ENCODE assay signal across 1 cellular context in the genomic region with DNA sequence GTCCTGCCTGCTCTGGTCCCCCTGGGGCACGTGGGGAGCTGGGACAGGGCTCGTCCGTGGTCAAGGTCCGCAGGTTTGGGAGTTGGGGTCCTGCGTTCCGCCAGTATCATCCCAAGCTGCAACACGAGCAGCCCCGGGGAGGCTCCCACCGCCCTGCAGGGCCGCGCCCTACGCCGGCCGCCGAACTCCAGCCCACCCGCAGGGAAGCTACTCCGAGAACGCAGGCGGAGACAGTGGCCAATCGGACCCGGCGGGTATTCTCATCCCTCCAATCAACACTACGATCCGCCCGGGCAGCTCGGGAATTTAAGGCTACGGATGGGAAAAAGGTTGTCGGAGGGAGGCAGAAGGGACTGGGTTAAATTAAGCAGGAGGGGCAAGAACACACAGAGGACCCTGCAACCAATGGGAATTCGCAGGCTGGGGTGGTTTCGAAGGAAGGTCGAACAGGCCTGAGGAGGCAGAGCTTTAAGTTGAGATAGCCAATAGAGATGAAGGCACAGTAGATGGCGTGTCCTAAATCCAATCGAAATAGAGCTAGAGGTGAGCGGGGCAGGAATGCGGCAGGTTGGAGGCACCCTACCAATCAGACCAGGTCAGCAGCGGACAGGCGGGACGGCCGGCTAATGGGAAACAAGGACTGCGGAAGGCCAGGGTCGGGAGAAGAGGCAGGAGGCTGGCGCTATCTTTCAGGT.
TF ChIP-seq lines count a peak whose summit lies in the region.

No MANE protein-coding gene starts in this region.

TF ChIP-seq in HepG2, 621 proteins besides CTCF, POLR2A, EP300 and RAD21 (continued from another document and continues in another):
- TF ChIP-seq, protein P1, sequence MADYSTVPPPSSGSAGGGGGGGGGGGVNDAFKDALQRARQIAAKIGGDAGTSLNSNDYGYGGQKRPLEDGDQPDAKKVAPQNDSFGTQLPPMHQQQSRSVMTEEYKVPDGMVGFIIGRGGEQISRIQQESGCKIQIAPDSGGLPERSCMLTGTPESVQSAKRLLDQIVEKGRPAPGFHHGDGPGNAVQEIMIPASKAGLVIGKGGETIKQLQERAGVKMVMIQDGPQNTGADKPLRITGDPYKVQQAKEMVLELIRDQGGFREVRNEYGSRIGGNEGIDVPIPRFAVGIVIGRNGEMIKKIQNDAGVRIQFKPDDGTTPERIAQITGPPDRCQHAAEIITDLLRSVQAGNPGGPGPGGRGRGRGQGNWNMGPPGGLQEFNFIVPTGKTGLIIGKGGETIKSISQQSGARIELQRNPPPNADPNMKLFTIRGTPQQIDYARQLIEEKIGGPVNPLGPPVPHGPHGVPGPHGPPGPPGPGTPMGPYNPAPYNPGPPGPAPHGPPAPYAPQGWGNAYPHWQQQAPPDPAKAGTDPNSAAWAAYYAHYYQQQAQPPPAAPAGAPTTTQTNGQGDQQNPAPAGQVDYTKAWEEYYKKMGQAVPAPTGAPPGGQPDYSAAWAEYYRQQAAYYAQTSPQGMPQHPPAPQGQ (CRISPR knock-in tag; IDR thresholded peaks at IDR 0.05; ENCODE audit: borderline replicate concordance), result no peak
- no peak for TF ChIP-seq GATA4 (IDR thresholded peaks at IDR 0.05; ENCODE audit: borderline replicate concordance, low read depth)
- TF ChIP-seq, protein P2, sequence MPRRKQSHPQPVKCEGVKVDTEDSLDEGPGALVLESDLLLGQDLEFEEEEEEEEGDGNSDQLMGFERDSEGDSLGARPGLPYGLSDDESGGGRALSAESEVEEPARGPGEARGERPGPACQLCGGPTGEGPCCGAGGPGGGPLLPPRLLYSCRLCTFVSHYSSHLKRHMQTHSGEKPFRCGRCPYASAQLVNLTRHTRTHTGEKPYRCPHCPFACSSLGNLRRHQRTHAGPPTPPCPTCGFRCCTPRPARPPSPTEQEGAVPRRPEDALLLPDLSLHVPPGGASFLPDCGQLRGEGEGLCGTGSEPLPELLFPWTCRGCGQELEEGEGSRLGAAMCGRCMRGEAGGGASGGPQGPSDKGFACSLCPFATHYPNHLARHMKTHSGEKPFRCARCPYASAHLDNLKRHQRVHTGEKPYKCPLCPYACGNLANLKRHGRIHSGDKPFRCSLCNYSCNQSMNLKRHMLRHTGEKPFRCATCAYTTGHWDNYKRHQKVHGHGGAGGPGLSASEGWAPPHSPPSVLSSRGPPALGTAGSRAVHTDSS (CRISPR knock-in tag; conservative IDR thresholded peaks at IDR 0.05), result no peak
- no peak for TF ChIP-seq ZNF335 (CRISPR knock-in tag; IDR thresholded peaks at IDR 0.05)
- TF ChIP-seq, protein P3, sequence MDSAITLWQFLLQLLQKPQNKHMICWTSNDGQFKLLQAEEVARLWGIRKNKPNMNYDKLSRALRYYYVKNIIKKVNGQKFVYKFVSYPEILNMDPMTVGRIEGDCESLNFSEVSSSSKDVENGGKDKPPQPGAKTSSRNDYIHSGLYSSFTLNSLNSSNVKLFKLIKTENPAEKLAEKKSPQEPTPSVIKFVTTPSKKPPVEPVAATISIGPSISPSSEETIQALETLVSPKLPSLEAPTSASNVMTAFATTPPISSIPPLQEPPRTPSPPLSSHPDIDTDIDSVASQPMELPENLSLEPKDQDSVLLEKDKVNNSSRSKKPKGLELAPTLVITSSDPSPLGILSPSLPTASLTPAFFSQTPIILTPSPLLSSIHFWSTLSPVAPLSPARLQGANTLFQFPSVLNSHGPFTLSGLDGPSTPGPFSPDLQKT (CRISPR knock-in tag; IDR thresholded peaks at IDR 0.05; ENCODE audit: borderline replicate concordance), result no peak
- no peak; the same call in 1 of the 2 replicates for TF ChIP-seq ZNF557 (CRISPR knock-in tag; IDR thresholded peaks at IDR 0.05)
- no peak for TF ChIP-seq ZNF550 (CRISPR knock-in tag; IDR thresholded peaks at IDR 0.05; ENCODE audit: borderline replicate concordance)
- no peak for TF ChIP-seq NFE2 (CRISPR knock-in tag; IDR thresholded peaks at IDR 0.05)
- no peak for TF ChIP-seq ZC3H13 (CRISPR knock-in tag; IDR thresholded peaks at IDR 0.05)
- TF ChIP-seq ZNF850 (CRISPR knock-in tag; conservative IDR thresholded peaks at IDR 0.05), result no peak
- TF ChIP-seq HDAC6 (IDR thresholded peaks at IDR 0.05; ENCODE audit: low read depth, low read length), result no peak
- no peak for TF ChIP-seq HNRNPH1 (optimal IDR thresholded peaks at IDR 0.05; ENCODE audit: low read depth, low read length)
- TF ChIP-seq PCBP1 (IDR thresholded peaks at IDR 0.05; ENCODE audit: borderline replicate concordance, low read depth, low read length), result no peak
- peak; percentile 98 for TF ChIP-seq SP2 (CRISPR knock-in tag; IDR thresholded peaks at IDR 0.05)
- TF ChIP-seq RBAK (CRISPR knock-in tag; IDR thresholded peaks at IDR 0.05), result no peak
- peak; percentile 46; the same call in 1 of the 2 replicates for TF ChIP-seq NR2C2 (CRISPR knock-in tag; IDR thresholded peaks at IDR 0.05; ENCODE audit: borderline replicate concordance)
- no peak for TF ChIP-seq TAF15 (IDR thresholded peaks at IDR 0.05; ENCODE audit: low read depth, low read length, poor library complexity, severe bottlenecking)
- TF ChIP-seq ARNT2 (CRISPR knock-in tag; IDR thresholded peaks at IDR 0.05; ENCODE audit: low read depth), result peak; percentile 61; the same call in 1 of the 2 replicates
- TF ChIP-seq, protein P4, sequence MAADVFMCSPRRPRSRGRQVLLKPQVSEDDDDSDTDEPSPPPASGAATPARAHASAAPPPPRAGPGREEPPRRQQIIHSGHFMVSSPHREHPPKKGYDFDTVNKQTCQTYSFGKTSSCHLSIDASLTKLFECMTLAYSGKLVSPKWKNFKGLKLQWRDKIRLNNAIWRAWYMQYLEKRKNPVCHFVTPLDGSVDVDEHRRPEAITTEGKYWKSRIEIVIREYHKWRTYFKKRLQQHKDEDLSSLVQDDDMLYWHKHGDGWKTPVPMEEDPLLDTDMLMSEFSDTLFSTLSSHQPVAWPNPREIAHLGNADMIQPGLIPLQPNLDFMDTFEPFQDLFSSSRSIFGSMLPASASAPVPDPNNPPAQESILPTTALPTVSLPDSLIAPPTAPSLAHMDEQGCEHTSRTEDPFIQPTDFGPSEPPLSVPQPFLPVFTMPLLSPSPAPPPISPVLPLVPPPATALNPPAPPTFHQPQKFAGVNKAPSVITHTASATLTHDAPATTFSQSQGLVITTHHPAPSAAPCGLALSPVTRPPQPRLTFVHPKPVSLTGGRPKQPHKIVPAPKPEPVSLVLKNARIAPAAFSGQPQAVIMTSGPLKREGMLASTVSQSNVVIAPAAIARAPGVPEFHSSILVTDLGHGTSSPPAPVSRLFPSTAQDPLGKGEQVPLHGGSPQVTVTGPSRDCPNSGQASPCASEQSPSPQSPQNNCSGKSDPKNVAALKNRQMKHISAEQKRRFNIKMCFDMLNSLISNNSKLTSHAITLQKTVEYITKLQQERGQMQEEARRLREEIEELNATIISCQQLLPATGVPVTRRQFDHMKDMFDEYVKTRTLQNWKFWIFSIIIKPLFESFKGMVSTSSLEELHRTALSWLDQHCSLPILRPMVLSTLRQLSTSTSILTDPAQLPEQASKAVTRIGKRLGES (CRISPR knock-in tag; IDR thresholded peaks at IDR 0.05; ENCODE audit: borderline replicate concordance), result no peak
- TF ChIP-seq NPAS2 (CRISPR knock-in tag; IDR thresholded peaks at IDR 0.05; ENCODE audit: borderline replicate concordance), result no peak
- TF ChIP-seq, protein P5, sequence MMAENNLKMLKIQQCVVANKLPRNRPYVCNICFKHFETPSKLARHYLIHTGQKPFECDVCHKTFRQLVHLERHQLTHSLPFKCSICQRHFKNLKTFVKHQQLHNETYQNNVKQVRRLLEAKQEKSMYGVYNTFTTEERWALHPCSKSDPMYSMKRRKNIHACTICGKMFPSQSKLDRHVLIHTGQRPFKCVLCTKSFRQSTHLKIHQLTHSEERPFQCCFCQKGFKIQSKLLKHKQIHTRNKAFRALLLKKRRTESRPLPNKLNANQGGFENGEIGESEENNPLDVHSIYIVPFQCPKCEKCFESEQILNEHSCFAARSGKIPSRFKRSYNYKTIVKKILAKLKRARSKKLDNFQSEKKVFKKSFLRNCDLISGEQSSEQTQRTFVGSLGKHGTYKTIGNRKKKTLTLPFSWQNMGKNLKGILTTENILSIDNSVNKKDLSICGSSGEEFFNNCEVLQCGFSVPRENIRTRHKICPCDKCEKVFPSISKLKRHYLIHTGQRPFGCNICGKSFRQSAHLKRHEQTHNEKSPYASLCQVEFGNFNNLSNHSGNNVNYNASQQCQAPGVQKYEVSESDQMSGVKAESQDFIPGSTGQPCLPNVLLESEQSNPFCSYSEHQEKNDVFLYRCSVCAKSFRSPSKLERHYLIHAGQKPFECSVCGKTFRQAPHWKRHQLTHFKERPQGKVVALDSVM (CRISPR knock-in tag; IDR thresholded peaks at IDR 0.05), result no peak
- no peak for TF ChIP-seq SNAI1 (CRISPR knock-in tag; IDR thresholded peaks at IDR 0.05; ENCODE audit: borderline replicate concordance)
- peak; percentile 13; the same call in 1 of the 2 replicates for TF ChIP-seq KDM5A (IDR thresholded peaks at IDR 0.05; ENCODE audit: borderline replicate concordance, low read length)
- no peak for TF ChIP-seq ZNF329 (CRISPR knock-in tag; IDR thresholded peaks at IDR 0.05; ENCODE audit: low read depth)
- no peak for TF ChIP-seq SP1 (IDR thresholded peaks at IDR 0.05)
- no peak for TF ChIP-seq SP1 (CRISPR knock-in tag; IDR thresholded peaks at IDR 0.05)
- TF ChIP-seq ZNF12 (CRISPR knock-in tag; IDR thresholded peaks at IDR 0.05), result no peak
- peak; percentile 77 for TF ChIP-seq RBFOX2 (IDR thresholded peaks at IDR 0.05; ENCODE audit: low read depth, low read length)
- TF ChIP-seq ZMAT3 (CRISPR knock-in tag; conservative IDR thresholded peaks at IDR 0.05), result no peak
- TF ChIP-seq ZNF670 (CRISPR knock-in tag; IDR thresholded peaks at IDR 0.05; ENCODE audit: borderline replicate concordance), result no peak
- TF ChIP-seq, protein P6, sequence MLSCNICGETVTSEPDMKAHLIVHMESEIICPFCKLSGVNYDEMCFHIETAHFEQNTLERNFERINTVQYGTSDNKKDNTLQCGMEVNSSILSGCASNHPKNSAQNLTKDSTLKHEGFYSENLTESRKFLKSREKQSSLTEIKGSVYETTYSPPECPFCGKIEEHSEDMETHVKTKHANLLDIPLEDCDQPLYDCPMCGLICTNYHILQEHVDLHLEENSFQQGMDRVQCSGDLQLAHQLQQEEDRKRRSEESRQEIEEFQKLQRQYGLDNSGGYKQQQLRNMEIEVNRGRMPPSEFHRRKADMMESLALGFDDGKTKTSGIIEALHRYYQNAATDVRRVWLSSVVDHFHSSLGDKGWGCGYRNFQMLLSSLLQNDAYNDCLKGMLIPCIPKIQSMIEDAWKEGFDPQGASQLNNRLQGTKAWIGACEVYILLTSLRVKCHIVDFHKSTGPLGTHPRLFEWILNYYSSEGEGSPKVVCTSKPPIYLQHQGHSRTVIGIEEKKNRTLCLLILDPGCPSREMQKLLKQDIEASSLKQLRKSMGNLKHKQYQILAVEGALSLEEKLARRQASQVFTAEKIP (CRISPR knock-in tag; IDR thresholded peaks at IDR 0.05; ENCODE audit: borderline replicate concordance), result no peak
- TF ChIP-seq RBM39 (IDR thresholded peaks at IDR 0.05; ENCODE audit: low read depth, low read length, poor library complexity, severe bottlenecking), result no peak
- no peak for TF ChIP-seq HNF4A (CRISPR knock-in tag; IDR thresholded peaks at IDR 0.05)
- TF ChIP-seq GABPB1 (CRISPR knock-in tag; IDR thresholded peaks at IDR 0.05), result peak; percentile 64
- TF ChIP-seq POLR2AphosphoS5 (IDR thresholded peaks at IDR 0.05; ENCODE audit: low read depth, low read length), result peak; percentile 43; the same call in 1 of the 2 replicates
- peak; percentile 35; the same call in 1 of the 2 replicates for TF ChIP-seq MIXL1 (CRISPR knock-in tag; IDR thresholded peaks at IDR 0.05)
- TF ChIP-seq ZNF468 (CRISPR knock-in tag; IDR thresholded peaks at IDR 0.05), result no peak
- 0 out of 2 replicates have a peak, but pooled peaks have one; percentile 17 for TF ChIP-seq NFE2L1 (CRISPR knock-in tag; IDR thresholded peaks at IDR 0.05; ENCODE audit: borderline replicate concordance)
- no peak for TF ChIP-seq ZBTB42 (CRISPR knock-in tag; IDR thresholded peaks at IDR 0.05)
- TF ChIP-seq ZFP41 (CRISPR knock-in tag; IDR thresholded peaks at IDR 0.05; ENCODE audit: borderline replicate concordance), result no peak
- TF ChIP-seq ZNF749 (CRISPR knock-in tag; IDR thresholded peaks at IDR 0.05; ENCODE audit: borderline replicate concordance), result no peak
- TF ChIP-seq, protein P7, sequence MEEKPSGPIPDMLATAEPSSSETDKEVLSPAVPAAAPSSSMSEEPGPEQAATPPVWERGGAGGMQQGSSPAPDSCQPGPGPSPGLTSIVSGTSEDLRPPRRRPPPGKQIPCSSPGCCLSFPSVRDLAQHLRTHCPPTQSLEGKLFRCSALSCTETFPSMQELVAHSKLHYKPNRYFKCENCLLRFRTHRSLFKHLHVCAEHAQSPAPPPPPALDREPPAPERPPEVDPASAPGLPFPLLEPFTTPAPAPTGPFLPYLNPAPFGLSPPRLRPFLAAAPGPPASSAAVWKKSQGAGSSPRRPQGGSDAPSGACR (CRISPR knock-in tag; IDR thresholded peaks at IDR 0.05), result no peak
- TF ChIP-seq, protein P8, sequence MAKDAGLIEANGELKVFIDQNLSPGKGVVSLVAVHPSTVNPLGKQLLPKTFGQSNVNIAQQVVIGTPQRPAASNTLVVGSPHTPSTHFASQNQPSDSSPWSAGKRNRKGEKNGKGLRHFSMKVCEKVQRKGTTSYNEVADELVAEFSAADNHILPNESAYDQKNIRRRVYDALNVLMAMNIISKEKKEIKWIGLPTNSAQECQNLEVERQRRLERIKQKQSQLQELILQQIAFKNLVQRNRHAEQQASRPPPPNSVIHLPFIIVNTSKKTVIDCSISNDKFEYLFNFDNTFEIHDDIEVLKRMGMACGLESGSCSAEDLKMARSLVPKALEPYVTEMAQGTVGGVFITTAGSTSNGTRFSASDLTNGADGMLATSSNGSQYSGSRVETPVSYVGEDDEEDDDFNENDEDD (CRISPR knock-in tag; IDR thresholded peaks at IDR 0.05; ENCODE audit: borderline replicate concordance), result peak; percentile 57; the same call in 1 of the 2 replicates
- TF ChIP-seq, protein P9, sequence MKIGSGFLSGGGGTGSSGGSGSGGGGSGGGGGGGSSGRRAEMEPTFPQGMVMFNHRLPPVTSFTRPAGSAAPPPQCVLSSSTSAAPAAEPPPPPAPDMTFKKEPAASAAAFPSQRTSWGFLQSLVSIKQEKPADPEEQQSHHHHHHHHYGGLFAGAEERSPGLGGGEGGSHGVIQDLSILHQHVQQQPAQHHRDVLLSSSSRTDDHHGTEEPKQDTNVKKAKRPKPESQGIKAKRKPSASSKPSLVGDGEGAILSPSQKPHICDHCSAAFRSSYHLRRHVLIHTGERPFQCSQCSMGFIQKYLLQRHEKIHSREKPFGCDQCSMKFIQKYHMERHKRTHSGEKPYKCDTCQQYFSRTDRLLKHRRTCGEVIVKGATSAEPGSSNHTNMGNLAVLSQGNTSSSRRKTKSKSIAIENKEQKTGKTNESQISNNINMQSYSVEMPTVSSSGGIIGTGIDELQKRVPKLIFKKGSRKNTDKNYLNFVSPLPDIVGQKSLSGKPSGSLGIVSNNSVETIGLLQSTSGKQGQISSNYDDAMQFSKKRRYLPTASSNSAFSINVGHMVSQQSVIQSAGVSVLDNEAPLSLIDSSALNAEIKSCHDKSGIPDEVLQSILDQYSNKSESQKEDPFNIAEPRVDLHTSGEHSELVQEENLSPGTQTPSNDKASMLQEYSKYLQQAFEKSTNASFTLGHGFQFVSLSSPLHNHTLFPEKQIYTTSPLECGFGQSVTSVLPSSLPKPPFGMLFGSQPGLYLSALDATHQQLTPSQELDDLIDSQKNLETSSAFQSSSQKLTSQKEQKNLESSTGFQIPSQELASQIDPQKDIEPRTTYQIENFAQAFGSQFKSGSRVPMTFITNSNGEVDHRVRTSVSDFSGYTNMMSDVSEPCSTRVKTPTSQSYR (CRISPR knock-in tag; IDR thresholded peaks at IDR 0.05; ENCODE audit: borderline replicate concordance), result no peak
- TF ChIP-seq MAFG (CRISPR knock-in tag; IDR thresholded peaks at IDR 0.05), result no peak
- no peak for TF ChIP-seq PPARG (CRISPR knock-in tag; conservative IDR thresholded peaks at IDR 0.05)
- TF ChIP-seq SMAD1 (CRISPR knock-in tag; IDR thresholded peaks at IDR 0.05; ENCODE audit: borderline replicate concordance, low read depth), result peak; percentile 84; the same call in 1 of the 2 replicates
- TF ChIP-seq ZNF430 (CRISPR knock-in tag; IDR thresholded peaks at IDR 0.05), result peak; percentile 66; the same call in 1 of the 2 replicates
- no peak; the same call in none of the 2 replicates for TF ChIP-seq NKX3-1 (CRISPR knock-in tag; IDR thresholded peaks at IDR 0.05)
